21 cellular contexts compared by ENCODE assay signal in the genomic region with DNA sequence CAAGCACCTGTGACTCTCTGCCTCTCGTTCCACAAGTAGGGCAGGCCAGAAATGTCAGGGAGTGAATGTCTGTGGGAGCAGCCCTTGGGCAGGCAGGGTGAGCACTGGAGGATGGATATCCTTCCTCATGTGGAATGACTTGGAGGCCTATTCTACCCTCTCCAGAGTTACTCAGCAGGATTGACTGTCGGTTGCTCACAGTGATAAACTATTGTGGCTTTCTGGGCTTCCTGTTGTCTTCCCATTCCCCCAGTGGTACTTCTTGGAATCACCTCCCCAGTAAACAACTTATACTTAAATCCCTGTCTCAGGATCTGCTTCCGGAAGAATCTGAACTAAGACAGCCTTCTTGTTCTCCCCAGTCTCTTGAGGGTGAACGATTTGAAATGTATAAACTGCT.
DNase-seq lines count a peak whose midpoint lies in the region; ATAC-seq, FAIRE-seq and TF ChIP-seq lines count a peak whose summit lies in the region.
"Had no signal": no experiment of that assay in that cellular context is flagged by ENCODE, and none has a peak within 500 bp of the region (broad histone marks: within the 10 kb centered on the region; RNA-seq: fewer than 3 reads in every experiment).

No MANE protein-coding gene starts in this region.

- H2AFZ ChIP-seq in HepG2 (ENCODE audit: low read length) = no peak overlapping the region

- TF ChIP-seq EP300 in HepG2 (IDR thresholded peaks at IDR 0.05; ENCODE audit: low read depth in 2 of 2, low read length in 2 of 2) (no peak), HepG2 (CRISPR knock-in tag; IDR thresholded peaks at IDR 0.05; ENCODE audit: borderline replicate concordance) (no peak)

- BruUV-seq in HepG2 (replicated peaks; lab: Mats Ljungman, UMichigan) = no TSS peak

- H4K20me1 ChIP-seq in HepG2 (ENCODE audit: insufficient read depth, low read length) = no peaks in the 10 kb centered on the region

- TF ChIP-seq POLR2A in HepG2 (IDR thresholded peaks at IDR 0.05; ENCODE audit: insufficient read depth in 1 of 2, low read depth in 2 of 2, low read length in 2 of 2) = no peak

- 43% methylated on average over 4 of the region's 4 CpGs for WGBS in HepG2 (ENCODE audit: low lambda C conversion rate)

- H3K4me2 ChIP-seq in HepG2 (ENCODE audit: low read depth, low read length) = no peak overlapping the region

- intact Hi-C loops in HepG2 (cut with micrococcal nuclease; ENCODE audit: unreplicated experiment) = loop anchor here (1.0 kb wide), 1 partner anchor 88 kb away; no protein-coding TSS in a partner anchor

- no peaks in the 10 kb centered on the region for H3K27me3 ChIP-seq in bronchial epithelial cell (ENCODE audit: control insufficient read depth, insufficient read depth, low read length)
- H3K27me3 ChIP-seq in HepG2 (ENCODE audit: control insufficient read depth in 1 of 2, insufficient read depth in 2 of 2, low read length in 2 of 2) = peaks cover 0 to 6% of the 10 kb centered on the region in 2 experiments; a peak in 1 of 5 replicates
- H3K27me3 ChIP-seq: MG63, SJSA1 had no signal

- POLR2A ChIA-PET in HepG2 (lab: Yijun Ruan, JAX) = no interaction called here

- H3K79me2 ChIP-seq in HepG2 (ENCODE audit: insufficient read depth, low read length) = no peaks in the 10 kb centered on the region

- peak; percentile 26 for DNase-seq in A172 (ENCODE audit: low spot score)
- DNase-seq in HT1080 (ENCODE audit: low read depth) = peak; percentile 57
- DNase-seq in RKO (ENCODE audit: low spot score) = peak; percentile 39
- DNase-seq in bronchial epithelial cell (ENCODE audit: low read depth) = peak; percentile 7
- no peak for DNase-seq in CD1c-positive myeloid dendritic cell (ENCODE audit: extremely low spot score)
- DNase-seq in NCI-H446 (lab: John Stamatoyannopoulos, UW) = no peak
- DNase-seq in HepG2 (ENCODE audit: low spot score) = no peak
- DNase-seq: CD4-positive, CD25-positive, alpha-beta regulatory T cell; DMS53; KG1; MG63; NCI-H1105; NCI-H187; NCI-H774 had no signal

- H3K36me3 ChIP-seq in bronchial epithelial cell (ENCODE audit: control insufficient read depth, insufficient read depth, low read length) (no peaks in the 10 kb centered on the region), HepG2 (replicated peaks in 1 of 2; ENCODE audit: control insufficient read depth in 1 of 2, insufficient read depth in 2 of 2, low read length in 2 of 2) (no peaks in the 10 kb centered on the region)
- H3K36me3 ChIP-seq: HAP-1, MG63, SJSA1 had no signal

- TF ChIP-seq CTCF in bronchial epithelial cell (IDR thresholded peaks at IDR 0.05; ENCODE audit: insufficient read depth, low read length, severe bottlenecking) (no peak), HepG2 (CRISPR knock-in tag; IDR thresholded peaks at IDR 0.05) (no peak)

- ATAC-seq in GM18867 (IDR thresholded peaks at IDR 0.05; ENCODE audit: unreplicated experiment) (no peak), HepG2 (no peak)
- ATAC-seq: GM12878 had no signal

- TF ChIP-seq RAD21 in HepG2 (CRISPR knock-in tag; IDR thresholded peaks at IDR 0.05) = no peak

- no peak overlapping the region for H3K4me3 ChIP-seq in bronchial epithelial cell (ENCODE audit: low read depth, low read length)
- H3K4me3 ChIP-seq in HepG2 (replicated peaks in 1 of 3; ENCODE audit: insufficient read depth in 1 of 3, low read depth in 2 of 3, low read length in 3 of 3) = no peak overlapping the region
- H3K4me3 ChIP-seq: GM12878, HAP-1, MG63, SJSA1 had no signal

- FAIRE-seq in bronchial epithelial cell (lab: Jason Lieb, UNC) (no peak), HepG2 (lab: Jason Lieb, UNC) (no peak)
- FAIRE-seq: A204.1, GM12878, GM19239 had no signal

- H3K9me3 ChIP-seq in HepG2 (ENCODE audit: low read length) = no peaks in the 10 kb centered on the region
- H3K9me3 ChIP-seq: HAP-1, MG63, SJSA1 had no signal

- H3K27ac ChIP-seq in HepG2 (ENCODE audit: extremely low read length, insufficient read depth, low read length) = no peak overlapping the region
- H3K27ac ChIP-seq: RWPE1, SJSA1 had no signal

- in situ Hi-C loops in HepG2 (cut with HindIII; ENCODE audit: extremely low pct_ligation_motif_present, low pct_unique_long_range_greater_than_20kb) = no loop called here

- no peak overlapping the region for H3K9ac ChIP-seq in HepG2 (ENCODE audit: insufficient read depth, low read depth, low read length)

- no peaks in the 10 kb centered on the region for H3K4me1 ChIP-seq in HepG2 (ENCODE audit: insufficient read depth, low read length)
- H3K4me1 ChIP-seq: HAP-1 had no signal

- CTCF ChIA-PET in HepG2 (lab: Yijun Ruan, JAX; ENCODE audit: low intra/inter-chr PET ratio, low total read pairs) = no interaction called here

TF ChIP-seq in HepG2, 621 proteins besides CTCF, POLR2A, EP300 and RAD21:
- TF ChIP-seq, protein P1, sequence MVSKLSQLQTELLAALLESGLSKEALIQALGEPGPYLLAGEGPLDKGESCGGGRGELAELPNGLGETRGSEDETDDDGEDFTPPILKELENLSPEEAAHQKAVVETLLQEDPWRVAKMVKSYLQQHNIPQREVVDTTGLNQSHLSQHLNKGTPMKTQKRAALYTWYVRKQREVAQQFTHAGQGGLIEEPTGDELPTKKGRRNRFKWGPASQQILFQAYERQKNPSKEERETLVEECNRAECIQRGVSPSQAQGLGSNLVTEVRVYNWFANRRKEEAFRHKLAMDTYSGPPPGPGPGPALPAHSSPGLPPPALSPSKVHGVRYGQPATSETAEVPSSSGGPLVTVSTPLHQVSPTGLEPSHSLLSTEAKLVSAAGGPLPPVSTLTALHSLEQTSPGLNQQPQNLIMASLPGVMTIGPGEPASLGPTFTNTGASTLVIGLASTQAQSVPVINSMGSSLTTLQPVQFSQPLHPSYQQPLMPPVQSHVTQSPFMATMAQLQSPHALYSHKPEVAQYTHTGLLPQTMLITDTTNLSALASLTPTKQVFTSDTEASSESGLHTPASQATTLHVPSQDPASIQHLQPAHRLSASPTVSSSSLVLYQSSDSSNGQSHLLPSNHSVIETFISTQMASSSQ (IDR thresholded peaks at IDR 0.05; ENCODE audit: low read depth) = no peak
- TF ChIP-seq, protein P1 (CRISPR knock-in tag; IDR thresholded peaks at IDR 0.05; ENCODE audit: borderline replicate concordance) = no peak
- TF ChIP-seq CBX1 (IDR thresholded peaks at IDR 0.05; ENCODE audit: low read depth) (no peak), ZNF260 (CRISPR knock-in tag; IDR thresholded peaks at IDR 0.05; ENCODE audit: borderline replicate concordance, low read depth) (no peak)
- TF ChIP-seq, protein P2, sequence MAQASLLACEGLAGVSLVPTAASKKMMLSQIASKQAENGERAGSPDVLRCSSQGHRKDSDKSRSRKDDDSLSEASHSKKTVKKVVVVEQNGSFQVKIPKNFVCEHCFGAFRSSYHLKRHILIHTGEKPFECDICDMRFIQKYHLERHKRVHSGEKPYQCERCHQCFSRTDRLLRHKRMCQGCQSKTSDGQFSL (CRISPR knock-in tag; IDR thresholded peaks at IDR 0.05) = no peak

Comparison
In these comparisons a context has a peak if more than half of its experiments do, and no peak if none do; other contexts are left out.
1. DNase-seq: peak in A172 (single experiment), HT1080 (single experiment), RKO (single experiment) and bronchial epithelial cell (single experiment); none in CD1c-positive myeloid dendritic cell (single experiment), NCI-H446 (0 of 2) and HepG2 (single experiment).